Comparison of ENCODE assay signal across 6 cellular contexts in genomic region chr5:43084473-43084872, GRCh38. TPM values are rescaled to one million over a fixed set of nuclear protein-coding genes. Genes with fewer than 3 reads are reported as not detected.
A peak's percentile ranks its signal among the peaks of the same experiment; 100 is the strongest.
DNase-seq lines count a peak whose midpoint lies in the region; ATAC-seq, FAIRE-seq and TF ChIP-seq lines count a peak whose summit lies in the region.
"Not testable (repeated sequence)": the region's sequence is repeated elsewhere in the genome, so short reads cannot be mapped to it uniquely, and the experiment has no call there.

No MANE protein-coding gene starts in this region.

- H3K36me3 ChIP-seq in HEK293 (ENCODE audit: control insufficient read depth in 2 of 2, insufficient read depth in 1 of 2, low read length in 2 of 2); mesendoderm (ENCODE audit: control insufficient read depth, insufficient read depth, low read length): not testable (repeated sequence)
- peaks cover 39% of the 10 kb centered on the region for H3K36me3 ChIP-seq in OCI-LY7 (ENCODE audit: insufficient read depth, low read length)
- peaks cover 14% of the 10 kb centered on the region; the same call in 2 of the 3 replicates for H3K36me3 ChIP-seq in K562 (ENCODE audit: control insufficient read depth, insufficient read depth, low read length)

- ATAC-seq in K562: not testable (repeated sequence)

- not testable (repeated sequence) for TF ChIP-seq RAD21 in K562 (CRISPR knock-in tag; conservative IDR thresholded peaks at IDR 0.05 in 1 of 2, IDR thresholded peaks at IDR 0.05 in 1 of 2)

- not testable (repeated sequence) for H3K9me2 ChIP-seq in OCI-LY7 (ENCODE audit: insufficient read depth, low read length)

- H2BK15ac ChIP-seq in mesendoderm (replicated peaks; ENCODE audit: low read depth): not testable (repeated sequence)

- POLR2A ChIA-PET in HEK293 (lab: Yijun Ruan, JAX): not testable (repeated sequence)
- POLR2A ChIA-PET in OCI-LY7 (lab: Charles Lee) (interaction anchor here (0.7 kb wide), 1 partner anchor 31 kb away, joined by 3 read pairs; no protein-coding TSS in a partner anchor), K562 (lab: Yijun Ruan, JAX) (interaction anchor here (0.6 to 1.2 kb wide), 2 partner anchors 9 to 19 kb away, joined by 3 to 4 read pairs; no protein-coding TSS in a partner anchor)

- H3K4me1 ChIP-seq in HEK293 (ENCODE audit: control insufficient read depth, insufficient read depth, low read length); OCI-LY7 (ENCODE audit: insufficient read depth, low read length, poor library complexity, severe bottlenecking); mesendoderm (ENCODE audit: control insufficient read depth, low read depth, low read length): not testable (repeated sequence)
- peaks cover 4 to 20% of the 10 kb centered on the region in 2 experiments; a peak in 3 of 5 replicates for H3K4me1 ChIP-seq in K562 (replicated peaks in 1 of 2; ENCODE audit: control insufficient read depth in 2 of 2, insufficient read depth in 2 of 2, low read length in 2 of 2)

- not testable (repeated sequence) for H3K56ac ChIP-seq in mesendoderm (ENCODE audit: low read length)

- not testable (repeated sequence) for FAIRE-seq in K562 (lab: Jason Lieb, UNC)

- not testable (repeated sequence) for BruUV-seq in OCI-LY7 (replicated peaks; lab: Mats Ljungman, UMichigan); K562 (replicated peaks; lab: Mats Ljungman, UMichigan)

- H3K27me3 ChIP-seq in K562 (ENCODE audit: control insufficient read depth in 2 of 2, insufficient read depth in 2 of 2, low read length in 2 of 2); mesendoderm (ENCODE audit: insufficient read depth, low read length, poor library complexity): not testable (repeated sequence)

- not testable (repeated sequence) for H2BK120ac ChIP-seq in mesendoderm (ENCODE audit: low read depth, low read length)

- not testable (repeated sequence) for H3K4ac ChIP-seq in mesendoderm (ENCODE audit: low read depth, low read length)

- not testable (repeated sequence) for H3K9ac ChIP-seq in K562 (ENCODE audit: insufficient read depth in 1 of 2, low read depth in 2 of 2, low read length in 2 of 2); mesendoderm (ENCODE audit: low read length)

- in situ Hi-C loops in K562 (cut with MboI): not testable (repeated sequence)

- not testable (repeated sequence) for TF ChIP-seq CTCF in HEK293 (tag by site-specific recombination; IDR thresholded peaks at IDR 0.05); OCI-LY7 (conservative IDR thresholded peaks at IDR 0.05; ENCODE audit: low read length); K562 (IDR thresholded peaks at IDR 0.05 in 2 of 3, conservative IDR thresholded peaks at IDR 0.05 in 1 of 3; ENCODE audit: insufficient read depth in 2 of 3, low read depth in 1 of 3, low read length in 3 of 3)

- H3K9me3 ChIP-seq in HEK293 (ENCODE audit: control insufficient read depth, insufficient read depth, low read depth, low read length); K562 (replicated peaks; ENCODE audit: control insufficient read depth, insufficient read depth, low read depth, low read length): not testable (repeated sequence)
- H3K9me3 ChIP-seq in OCI-LY7 (ENCODE audit: low read length): peaks cover 19% of the 10 kb centered on the region

- H3K4me2 ChIP-seq in OCI-LY7 (ENCODE audit: low read length); K562 (ENCODE audit: insufficient read depth, low read length); mesendoderm (ENCODE audit: low read length): not testable (repeated sequence)

- not testable (repeated sequence) for H3K4me3 ChIP-seq in HEK293 (ENCODE audit: low read depth, low read length); OCI-LY7 (ENCODE audit: low read depth, low read length, poor library complexity, severe bottlenecking); K562; mesendoderm (ENCODE audit: low read length)

- TF ChIP-seq POLR2A in K562 (conservative IDR thresholded peaks at IDR 0.05): not testable (repeated sequence)

- not testable (repeated sequence) for H2BK5ac ChIP-seq in mesendoderm (ENCODE audit: low read length)

- not testable (repeated sequence) for H3K79me2 ChIP-seq in OCI-LY7 (ENCODE audit: insufficient read depth, low read depth, low read length); K562 (ENCODE audit: control insufficient read depth, insufficient read depth, low read length); mesendoderm (ENCODE audit: control insufficient read depth, insufficient read depth, low read length)

- DNase-seq in DMS 273 (lab: John Stamatoyannopoulos, UW; ENCODE audit: unreplicated experiment) (peak; percentile 8), ELR (ENCODE audit: low read depth) (peak; percentile 12), OCI-LY7 (ENCODE audit: low spot score) (peak; percentile 24), mesendoderm (peak; percentile 46)
- not testable (repeated sequence) for DNase-seq in K562 (ENCODE audit: extremely low read depth in 1 of 4, low spot score in 3 of 4)

- H2AFZ ChIP-seq in OCI-LY7 (ENCODE audit: low read length); K562 (ENCODE audit: low read depth, low read length): not testable (repeated sequence)

- 85% methylated on average over 7 of the region's 7 CpGs for WGBS in K562 (ENCODE audit: insufficient coverage, low coverage, missing lambda C conversion rate)
- no CpG with 5 or more reads among the region's 7 CpGs for WGBS in mesendoderm (ENCODE audit: extremely low coverage, insufficient coverage, low lambda C conversion rate)

- H2AK5ac ChIP-seq in mesendoderm (ENCODE audit: low read length): not testable (repeated sequence)

- not testable (repeated sequence) for H3K18ac ChIP-seq in mesendoderm (ENCODE audit: low read length)

- CTCF ChIA-PET in HEK293 (lab: Yijun Ruan, JAX): interaction anchor here (0.7 to 1.0 kb wide), 4 partner anchors 11 to 219 kb away, joined by 3 read pairs; no protein-coding TSS in a partner anchor
- CTCF ChIA-PET in OCI-LY7 (lab: Charles Lee; ENCODE audit: unreplicated experiment); K562 (lab: Yijun Ruan, JAX; ENCODE audit: low intra/inter-chr PET ratio): not testable (repeated sequence)

- not testable (repeated sequence) for H4K5ac ChIP-seq in mesendoderm (ENCODE audit: low read length)

- not testable (repeated sequence) for H4K20me1 ChIP-seq in OCI-LY7 (ENCODE audit: insufficient read depth, low read length); K562 (replicated peaks; ENCODE audit: control insufficient read depth, insufficient read depth, low read length)

- H3K79me1 ChIP-seq in mesendoderm (ENCODE audit: low read length): not testable (repeated sequence)

- intact Hi-C loops in OCI-LY7 (cut with micrococcal nuclease; ENCODE audit: unreplicated experiment); K562 (cut with micrococcal nuclease): not testable (repeated sequence)

- not testable (repeated sequence) for TF ChIP-seq EP300 in K562 (IDR thresholded peaks at IDR 0.05; ENCODE audit: low read length)

- not testable (repeated sequence) for H3K23ac ChIP-seq in mesendoderm (ENCODE audit: low read length)

- not testable (repeated sequence) for H3K9me1 ChIP-seq in K562 (ENCODE audit: control insufficient read depth, insufficient read depth, low read length)

- H3K27ac ChIP-seq in HEK293 (ENCODE audit: extremely low read depth, low read depth, low read length); OCI-LY7 (ENCODE audit: low read depth, low read length, poor library complexity, severe bottlenecking); K562 (ENCODE audit: extremely low read depth, low read depth, low read length); mesendoderm (ENCODE audit: low read depth, low read length): not testable (repeated sequence)

- not testable (repeated sequence) for H4K8ac ChIP-seq in mesendoderm (ENCODE audit: low read depth, low read length)

RNA-seq across cellular contexts. Expression of gene ZNF131, which starts 36.2 kb away (rescaled TPM):
- total RNA-seq in OCI-LY7 (2014; rRNA removed; shearing (Covaris generic)): 59.0 and 61.0 TPM in 2 replicates
- total RNA-seq in OCI-LY7 (2022) (59.4 and 62.9 TPM in 2 replicates), K562 (2014; rRNA removed) (40.8 and 51.1 TPM in 2 replicates), K562 (2014; rRNA removed; fragmentation: Illumina TruSeq; extraction: Trizol) (81.9 and 86.7 TPM in 2 replicates), K562 (2015; rRNA removed; fragmentation: Illumina TruSeq; extraction: Trizol) (81.7 and 87.0 TPM in 2 replicates), K562 (2021) (46.6 and 48.1 TPM in 2 replicates)
- 95.8 and 263 TPM in 2 replicates for total RNA-seq in K562 (2011; cell fraction: chromatin; rRNA removed; ENCODE audit: low replicate concordance)
- 66.7 and 82.6 TPM in 2 replicates for total RNA-seq in K562 (2011; cell fraction: nucleolus; rRNA removed)
- 118 and 141 TPM in 2 replicates for total RNA-seq in K562 (2011; cell fraction: nucleoplasm; rRNA removed)
- polyA plus RNA-seq in K562 (2011; rRNA removed) (63.3 and 73.0 TPM in 2 replicates), K562 (2014; fragmentation: Illumina TruSeq; extraction: Trizol) (55.8 and 71.9 TPM in 2 replicates), K562 (2014; fragmentation: Nextera tagmentation; extraction: Ambion mirVana) (10 to 100 TPM; 28.5 to 31.7 TPM), K562 (2014; rRNA removed) (51.6 and 55.4 TPM in 2 replicates)
- polyA plus RNA-seq in K562 (2011; cell fraction: cytosol; rRNA removed): 15.7 and 23.6 TPM in 2 replicates
- 53.2 and 74.4 TPM in 2 replicates for polyA plus RNA-seq in K562 (2011; cell fraction: nucleus; rRNA removed)
- 35.1 and 36.8 TPM in 2 replicates for polyA plus RNA-seq in K562 (2012)
- 108 and 125 TPM in 2 replicates for polyA minus RNA-seq in K562 (2011; rRNA and poly(A)+ RNA removed)
- 21.7 and 31.6 TPM in 2 replicates for polyA minus RNA-seq in K562 (2011; cell fraction: cytosol; rRNA and poly(A)+ RNA removed)
- polyA minus RNA-seq in K562 (2011; cell fraction: nucleus; rRNA and poly(A)+ RNA removed): 52.1 and 77.9 TPM in 2 replicates
- 52.1 TPM for polyA plus RNA-seq in mesendoderm (2013, experiment 1 of 2)
- polyA plus RNA-seq in mesendoderm (2013, experiment 2 of 2): 53.8 TPM

RNA-seq across cellular contexts. Expression of gene ANXA2R, which starts 44.4 kb away (rescaled TPM):
- total RNA-seq in OCI-LY7 (2014; rRNA removed; shearing (Covaris generic)): 13.5 and 15.4 TPM in 2 replicates
- 11.4 and 15.1 TPM in 2 replicates for total RNA-seq in OCI-LY7 (2022)
- 22.1 and 27.2 TPM in 2 replicates for total RNA-seq in K562 (2011; cell fraction: chromatin; rRNA removed; ENCODE audit: low replicate concordance)
- total RNA-seq in K562 (2011; cell fraction: nucleolus; rRNA removed): 17.0 and 20.7 TPM in 2 replicates
- 21.3 and 21.4 TPM in 2 replicates for total RNA-seq in K562 (2011; cell fraction: nucleoplasm; rRNA removed)
- 3.4 and 3.5 TPM in 2 replicates for total RNA-seq in K562 (2014; rRNA removed)
- total RNA-seq in K562 (2014; rRNA removed; fragmentation: Illumina TruSeq; extraction: Trizol): 2.8 and 3.4 TPM in 2 replicates
- total RNA-seq in K562 (2015; rRNA removed; fragmentation: Illumina TruSeq; extraction: Trizol): 3.4 and 3.5 TPM in 2 replicates
- total RNA-seq in K562 (2021): 3.9 and 4.3 TPM in 2 replicates
- polyA plus RNA-seq in K562 (2011; rRNA removed): 2.3 and 2.7 TPM in 2 replicates
- polyA plus RNA-seq in K562 (2011; cell fraction: cytosol; rRNA removed): 2.6 and 3.1 TPM in 2 replicates
- polyA plus RNA-seq in K562 (2011; cell fraction: nucleus; rRNA removed): 6.1 and 8.3 TPM in 2 replicates
- polyA plus RNA-seq in K562 (2012): 3.4 and 6.0 TPM in 2 replicates
- polyA plus RNA-seq in K562 (2014; fragmentation: Illumina TruSeq; extraction: Trizol): 2.3 and 3.4 TPM in 2 replicates
- polyA plus RNA-seq in K562 (2014; fragmentation: Nextera tagmentation; extraction: Ambion mirVana): 1 to 10 TPM; 2.1 to 3.5 TPM
- polyA plus RNA-seq in K562 (2014; rRNA removed): 4.8 and 7.5 TPM in 2 replicates
- polyA minus RNA-seq in K562 (2011; rRNA and poly(A)+ RNA removed): 5.8 and 6.1 TPM in 2 replicates
- 0.48 and 1.8 TPM in 2 replicates for polyA minus RNA-seq in K562 (2011; cell fraction: cytosol; rRNA and poly(A)+ RNA removed)
- polyA minus RNA-seq in K562 (2011; cell fraction: nucleus; rRNA and poly(A)+ RNA removed): 15.4 and 18.3 TPM in 2 replicates
- 1.2 TPM for polyA plus RNA-seq in mesendoderm (2013, experiment 1 of 2)
- 1.2 TPM for polyA plus RNA-seq in mesendoderm (2013, experiment 2 of 2)
